In genomic region chr5:4613440-4613839, GRCh38 we compare ENCODE assay signal across 9 cellular contexts.
"Had no signal": no experiment of that assay in that cellular context is flagged by ENCODE, and none has a peak within 500 bp of the region (broad histone marks: within the 10 kb centered on the region; RNA-seq: fewer than 3 reads in every experiment).

No MANE protein-coding gene starts in this region.

- H2AFZ ChIP-seq: GM23248 had no signal

- H3K4me2 ChIP-seq: KMS-11 had no signal

- H3K27ac ChIP-seq: GM23248, HL-60, KMS-11 had no signal

- H3K4me3 Mint-ChIP-seq: H9, IgD-negative memory B cell had no signal

- DNase-seq: GM23248, GOT3, H9, HCEC 1CT, KBM-7 had no signal

- H3K27me3 Mint-ChIP-seq: IgD-negative memory B cell had no signal

- H3K4me3 ChIP-seq: GM23248 had no signal

- H3K36me3 Mint-ChIP-seq: IgD-negative memory B cell had no signal

- H3K4me1 Mint-ChIP-seq: IgD-negative memory B cell had no signal

- ATAC-seq: HepG2 had no signal

- H3K27ac Mint-ChIP-seq: IgD-negative memory B cell had no signal

- H3K9ac ChIP-seq: GM23248, KMS-11 had no signal
